Comparison of ENCODE assay signal across 8 cellular contexts in the genomic region with DNA sequence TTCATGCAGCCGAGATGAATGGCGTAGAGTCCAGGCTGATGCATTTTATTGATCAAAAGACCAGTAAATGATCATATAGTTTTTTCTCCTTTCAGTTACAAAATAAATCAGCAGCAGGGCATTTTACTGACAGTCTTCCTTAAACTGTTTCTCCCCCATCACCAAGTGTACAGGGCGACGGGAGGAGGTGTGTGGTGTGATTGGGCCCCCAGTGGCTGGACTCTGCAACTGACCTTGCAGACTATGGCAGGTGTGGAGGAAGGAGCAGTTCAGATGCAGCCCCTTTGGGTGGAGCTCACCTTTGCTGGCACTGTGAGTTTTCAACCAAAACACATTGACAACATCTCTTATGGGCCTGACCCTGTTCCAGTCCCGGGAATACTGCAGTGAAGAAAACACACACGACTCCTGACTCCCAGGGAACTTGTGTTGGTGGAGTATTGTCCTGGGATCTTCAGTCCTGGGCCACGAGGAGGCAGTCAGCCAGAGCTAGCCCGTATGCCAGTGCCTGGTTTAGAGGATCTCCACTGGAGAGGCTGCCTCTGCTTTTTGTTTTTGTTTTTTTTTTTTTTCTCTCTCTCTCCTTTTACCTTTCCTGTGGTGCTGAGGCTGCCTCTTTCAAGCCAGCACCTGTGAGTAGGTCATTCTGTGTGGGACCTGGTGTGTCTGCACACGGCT. TPM values are rescaled to one million over a fixed set of nuclear protein-coding genes. Genes with fewer than 3 reads are reported as not detected.
DNase-seq lines count a peak whose midpoint lies in the region; ATAC-seq and TF ChIP-seq lines count a peak whose summit lies in the region.
"Had no signal": no experiment of that assay in that cellular context is flagged by ENCODE, and none has a peak within 500 bp of the region (broad histone marks: within the 10 kb centered on the region; RNA-seq: fewer than 3 reads in every experiment).

No MANE protein-coding gene starts in this region.

- CTCF ChIA-PET in Calu3 (lab: Charles Lee), result interaction anchor here (0.7 to 1.8 kb wide), 3 partner anchors 29 to 63 kb away, joined by 3 to 6 read pairs (median 5); no protein-coding TSS in a partner anchor
- CTCF ChIA-PET in A673 (lab: Charles Lee), result no interaction called here

- POLR2A ChIA-PET in A673 (lab: Charles Lee; ENCODE audit: low non-redundant PET), result no interaction called here

- ATAC-seq in natural killer cell, result no peak

- intact Hi-C loops in Calu3 (cut with micrococcal nuclease; ENCODE audit: unreplicated experiment), result no loop called here
- intact Hi-C loops in natural killer cell (cut with micrococcal nuclease), result no loop called here
- intact Hi-C loops in A673 (cut with micrococcal nuclease; ENCODE audit: unreplicated experiment), result no loop called here

- H3K27me3 Mint-ChIP-seq in Calu3 (ENCODE audit: unreplicated experiment) (no peaks in the 10 kb centered on the region), natural killer cell (ENCODE audit: low read depth in 2 of 2) (peaks cover 11 to 18% of the 10 kb centered on the region in 2 donors)

- H3K9me3 Mint-ChIP-seq in Calu3 (ENCODE audit: low read depth, unreplicated experiment) (no peaks in the 10 kb centered on the region), natural killer cell (no peaks in the 10 kb centered on the region)

- H3K27ac ChIP-seq in A673 (ENCODE audit: low read depth, low read length, poor library complexity, severe bottlenecking), result no peak overlapping the region

- TF ChIP-seq CTCF in Calu3 (IDR thresholded peaks at IDR 0.05; ENCODE audit: unreplicated experiment) (peak; percentile 28), natural killer cell (IDR thresholded peaks at IDR 0.05) (no peak), A673 (conservative IDR thresholded peaks at IDR 0.05; ENCODE audit: low read depth, low read length) (no peak)

- no peak overlapping the region for H3K27ac Mint-ChIP-seq in Calu3 (ENCODE audit: unreplicated experiment)
- peak overlapping the region; percentile 90 to 91 for H3K27ac Mint-ChIP-seq in natural killer cell

- no peaks in the 10 kb centered on the region for H3K4me1 ChIP-seq in A673 (ENCODE audit: insufficient read depth, low read length, poor library complexity, severe bottlenecking)

- H3K4me3 Mint-ChIP-seq in Calu3 (ENCODE audit: low read depth, unreplicated experiment) (no peak overlapping the region), natural killer cell (peak overlapping the region; percentile 78)

- H3K9me3 ChIP-seq in A673 (ENCODE audit: low read depth, low read length, poor library complexity, severe bottlenecking), result no peaks in the 10 kb centered on the region

- H3K36me3 Mint-ChIP-seq in Calu3 (ENCODE audit: insufficient read depth, unreplicated experiment) (no peaks in the 10 kb centered on the region), natural killer cell (no peaks in the 10 kb centered on the region)

- H3K4me3 ChIP-seq in A673 (ENCODE audit: low read depth, low read length, poor library complexity, severe bottlenecking), result no peak overlapping the region
- H3K4me3 ChIP-seq: skin epidermis had no signal

- DNase-seq in Calu3, result peak; percentile 62
- peak; percentile 64 for DNase-seq in HuH-7.5 (ENCODE audit: low spot score)
- peak; percentile 23 for DNase-seq in astrocyte of the hippocampus (ENCODE audit: low read depth, low spot score)
- DNase-seq in natural killer cell, result no peak
- no peak for DNase-seq in activated gamma-delta T cell treated with Interleukin-2 at 50 U/mL for 16 hours
- DNase-seq in A673 (ENCODE audit: low spot score), result no peak
- DNase-seq in activated CD8-positive, alpha-beta memory T cell treated with anti-CD3 and anti-CD28 coated beads for 24 hours, result no peak

- H3K4me1 Mint-ChIP-seq in Calu3 (ENCODE audit: low read depth, unreplicated experiment), result peaks cover 15% of the 10 kb centered on the region
- peaks cover 32 to 44% of the 10 kb centered on the region in 2 donors for H3K4me1 Mint-ChIP-seq in natural killer cell

- BruUV-seq in Calu3 (replicated peaks; lab: Mats Ljungman, UMichigan) (no TSS peak), A673 (replicated peaks; lab: Mats Ljungman, UMichigan) (no TSS peak)

- H3K36me3 ChIP-seq in A673 (ENCODE audit: insufficient read depth, low read length, poor library complexity, severe bottlenecking), result no peaks in the 10 kb centered on the region

- no peaks in the 10 kb centered on the region for H3K27me3 ChIP-seq in A673 (replicated peaks; ENCODE audit: insufficient read depth, low read depth, low read length, poor library complexity)

RNA-seq across cellular contexts. Expression of gene KIAA0513, which starts 29.8 kb away (rescaled TPM):
- 12.4 and 15.1 TPM in 2 replicates for total RNA-seq in Calu3 (2022)
- 10 to 100 TPM in 2 of 3 donors, 1 to 10 TPM in 1; 7.9 to 17.7 (median 12.1) TPM for total RNA-seq in natural killer cell
- 2.8 and 2.9 TPM in 2 replicates for total RNA-seq in A673 (2021)

RNA-seq across cellular contexts. Expression of gene ZDHHC7, which starts 46.0 kb away (rescaled TPM):
- total RNA-seq in Calu3 (2022) (100 and 109 TPM in 2 replicates), natural killer cell (10 to 100 TPM; 37.9 to 64.9 (median 45.2) TPM), A673 (2021) (42.5 and 43.5 TPM in 2 replicates)

RNA-seq across cellular contexts. Expression of gene CIBAR2, which starts 54.9 kb away (rescaled TPM):
- total RNA-seq in Calu3 (2022), result not detected in 2 replicates
- not detected for total RNA-seq in natural killer cell
- not detected in 2 replicates for total RNA-seq in A673 (2021)

Comparison
In these comparisons a context has a peak if more than half of its experiments do, and no peak if none do; other contexts are left out.
1. DNase-seq: peak in Calu3 (single experiment), HuH-7.5 (single experiment) and astrocyte of the hippocampus (single experiment); none in natural killer cell (single experiment), activated gamma-delta T cell treated with Interleukin-2 at 50 U/mL for 16 hours (single experiment), A673 (single experiment) and activated CD8-positive, alpha-beta memory T cell treated with anti-CD3 and anti-CD28 coated beads for 24 hours (single experiment).